Comparison of ENCODE assay signal across 8 cellular contexts in the genomic region with DNA sequence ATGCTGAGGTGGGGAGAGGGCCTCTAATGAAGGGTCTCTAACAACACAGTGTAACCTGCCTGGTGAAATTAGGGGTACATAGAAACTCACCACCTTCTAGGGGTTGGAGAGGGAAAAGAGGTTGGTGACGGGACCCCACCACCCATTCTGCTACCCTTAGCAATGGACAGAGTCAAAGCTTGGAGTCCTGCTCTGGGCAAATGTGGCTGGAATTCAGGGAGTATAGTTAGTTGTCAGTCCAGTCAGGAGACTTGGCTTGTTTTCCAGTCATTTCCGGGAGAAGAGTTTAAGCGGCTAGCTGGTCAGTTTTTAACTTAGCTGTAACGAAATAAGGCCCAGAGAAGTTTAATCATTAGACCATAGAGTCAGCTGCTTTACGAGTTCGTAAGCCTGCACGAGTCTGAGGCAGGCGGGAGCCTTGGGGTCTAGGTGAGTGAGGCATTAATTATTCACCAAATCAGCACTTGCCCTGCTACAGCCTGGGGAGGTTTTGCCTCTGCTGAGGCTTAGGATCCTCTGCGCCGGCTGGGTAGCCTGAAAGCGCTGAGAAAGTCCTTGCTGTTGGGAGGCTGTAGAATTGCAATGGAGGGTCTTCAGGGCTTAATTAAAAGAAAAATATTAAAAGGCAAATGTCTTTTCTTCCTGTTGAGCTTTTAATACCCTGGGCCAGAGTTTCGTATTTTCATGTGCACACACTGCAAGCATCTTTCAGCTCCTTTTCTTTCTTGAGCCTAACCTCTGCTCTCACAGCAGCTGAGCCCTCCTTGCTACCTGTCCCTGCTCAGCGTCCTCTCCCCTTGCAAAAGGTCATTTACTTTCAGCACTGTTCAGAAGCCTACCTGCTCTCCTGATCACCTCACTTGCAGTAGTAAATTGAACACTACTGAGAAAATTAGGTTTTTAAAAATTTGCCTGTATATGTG. TPM values are rescaled to one million over a fixed set of nuclear protein-coding genes. Genes with fewer than 3 reads are reported as not detected.
DNase-seq lines count a peak whose midpoint lies in the region; ATAC-seq and TF ChIP-seq lines count a peak whose summit lies in the region.

No MANE protein-coding gene starts in this region.

- no peaks in the 10 kb centered on the region for H3K36me3 Mint-ChIP-seq in activated naive CD4-positive, alpha-beta T cell treated with anti-CD3 and anti-CD28 coated beads, Interleukin-2, amount 10 ng/mL, durations not matched to agents 7 days and 5 days

- peak; percentile 59 for DNase-seq in HuH-7.5 (ENCODE audit: low spot score)
- DNase-seq in fibroblast of the aortic adventitia (ENCODE audit: low read depth) = peak; percentile 77
- peak; percentile 44 for DNase-seq in retina
- no peak for DNase-seq in Ammon's horn (ENCODE audit: low spot score)
- DNase-seq in activated naive CD4-positive, alpha-beta T cell treated with anti-CD3 and anti-CD28 coated beads, Interleukin-2, amount 10 ng/mL, durations not matched to agents 7 days and 5 days = no peak
- DNase-seq in NCI-H446 treated with DMSO at 0.1 percent for 48 hours (lab: John Stamatoyannopoulos, UW) = no peak

- CTCF ChIA-PET in activated naive CD4-positive, alpha-beta T cell treated with anti-CD3 and anti-CD28 coated beads, Interleukin-2, amount 10 ng/mL, durations not matched to agents 7 days and 5 days (lab: Charles Lee) = no interaction called here

- H3K9me3 Mint-ChIP-seq in activated naive CD4-positive, alpha-beta T cell treated with anti-CD3 and anti-CD28 coated beads, Interleukin-2, amount 10 ng/mL, durations not matched to agents 7 days and 5 days = no peaks in the 10 kb centered on the region

- no peak for TF ChIP-seq CTCF in fibroblast of the aortic adventitia (IDR thresholded peaks at IDR 0.05; ENCODE audit: insufficient read depth, low read length)

- no peak overlapping the region for H3K4me3 Mint-ChIP-seq in activated naive CD4-positive, alpha-beta T cell treated with anti-CD3 and anti-CD28 coated beads, Interleukin-2, amount 10 ng/mL, durations not matched to agents 7 days and 5 days

- peaks cover 18% of the 10 kb centered on the region for H3K4me1 Mint-ChIP-seq in activated naive CD4-positive, alpha-beta T cell treated with anti-CD3 and anti-CD28 coated beads, Interleukin-2, amount 10 ng/mL, durations not matched to agents 7 days and 5 days

- H3K27ac Mint-ChIP-seq in activated naive CD4-positive, alpha-beta T cell treated with anti-CD3 and anti-CD28 coated beads, Interleukin-2, amount 10 ng/mL, durations not matched to agents 7 days and 5 days = no peak overlapping the region

- H3K4me3 ChIP-seq in fibroblast of the aortic adventitia (ENCODE audit: low read depth, low read length) = no peak overlapping the region

- peak; percentile 68 for ATAC-seq in GM18873 (IDR thresholded peaks at IDR 0.05; ENCODE audit: low FRiP score, unreplicated experiment)
- ATAC-seq in HG02970 (IDR thresholded peaks at IDR 0.05; ENCODE audit: low FRiP score, unreplicated experiment) = no peak

- peaks cover 76% of the 10 kb centered on the region for H3K27me3 Mint-ChIP-seq in activated naive CD4-positive, alpha-beta T cell treated with anti-CD3 and anti-CD28 coated beads, Interleukin-2, amount 10 ng/mL, durations not matched to agents 7 days and 5 days

RNA-seq across cellular contexts. Expression of gene LAMB1, which starts 1.5 kb away (rescaled TPM):
- 332 and 467 TPM in 2 replicates for total RNA-seq in fibroblast of the aortic adventitia (ENCODE audit: low replicate concordance)

Comparison
In these comparisons a context has a peak if more than half of its experiments do, and no peak if none do; other contexts are left out.
1. DNase-seq: peak in HuH-7.5 (single experiment), fibroblast of the aortic adventitia (single experiment) and retina (single experiment); none in Ammon's horn (single experiment), activated naive CD4-positive, alpha-beta T cell treated with anti-CD3 and anti-CD28 coated beads, Interleukin-2, amount 10 ng/mL, durations not matched to agents 7 days and 5 days (single experiment) and NCI-H446 treated with DMSO at 0.1 percent for 48 hours (single experiment).